ENCODE assay signal across 22 cellular contexts in the genomic region with DNA sequence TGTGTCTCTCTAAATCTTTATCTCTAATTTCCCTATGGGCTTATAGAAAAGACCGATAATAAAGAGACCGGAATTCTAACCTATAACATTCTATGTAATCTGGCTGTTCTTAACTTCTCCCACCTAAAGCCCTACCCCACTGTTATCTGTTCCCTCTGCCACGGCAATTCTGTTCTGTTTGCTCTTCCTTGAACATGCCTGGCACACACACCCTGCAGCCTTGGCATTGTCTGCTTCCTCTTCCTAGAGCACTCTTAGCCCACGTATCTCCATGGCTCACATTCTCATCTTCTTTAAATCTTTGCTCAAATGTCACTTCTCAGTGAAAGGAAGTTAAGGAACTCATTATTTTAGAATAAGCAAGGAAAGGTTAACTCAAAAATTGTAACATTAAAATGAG.
DNase-seq lines count a peak whose midpoint lies in the region; TF ChIP-seq lines count a peak whose summit lies in the region.
"Had no signal": no experiment of that assay in that cellular context is flagged by ENCODE, and none has a peak within 500 bp of the region (broad histone marks: within the 10 kb centered on the region; RNA-seq: fewer than 3 reads in every experiment).

No MANE protein-coding gene starts in this region.

- no peaks in the 10 kb centered on the region for H3K27me3 ChIP-seq in neural cell (ENCODE audit: insufficient read depth, low read depth, low read length)
- H3K27me3 ChIP-seq: BE2C; BLaER1 treated with 17β-estradiol and CSF1 and Interleukin-3, amounts not matched to agents 10 nM and 100 nM had no signal

- no peak for TF ChIP-seq EP300 in neural cell (conservative IDR thresholded peaks at IDR 0.05; ENCODE audit: poor library complexity, severe bottlenecking)

- no peak overlapping the region for H3K4me3 ChIP-seq in neural cell (ENCODE audit: low read length)
- H3K4me3 ChIP-seq: A549; BLaER1 treated with 17β-estradiol and CSF1 and Interleukin-3, amounts not matched to agents 10 nM and 100 nM; GM23248 had no signal

- H3K27ac ChIP-seq in neural cell (ENCODE audit: low read length) = peak overlapping the region; percentile 53
- H3K27ac ChIP-seq: A549; BLaER1 treated with 17β-estradiol and CSF1 and Interleukin-3, amounts not matched to agents 10 nM and 100 nM; GM23248 had no signal

- no peaks in the 10 kb centered on the region for H4K20me1 ChIP-seq in neural cell (ENCODE audit: insufficient read depth)
- H4K20me1 ChIP-seq: BLaER1 treated with 17β-estradiol and CSF1 and Interleukin-3, amounts not matched to agents 10 nM and 100 nM had no signal

- no peak overlapping the region for H3K9ac ChIP-seq in neural cell (ENCODE audit: low read length)
- H3K9ac ChIP-seq: BLaER1 treated with 17β-estradiol and CSF1 and Interleukin-3, amounts not matched to agents 10 nM and 100 nM; GM23248 had no signal

- H3F3A ChIP-seq in neural cell (ENCODE audit: insufficient read depth, low read length, poor library complexity, severe bottlenecking) = no peaks in the 10 kb centered on the region

- no peak for TF ChIP-seq CTCF in neural cell (IDR thresholded peaks at IDR 0.05; ENCODE audit: poor library complexity, severe bottlenecking)
- no peak for TF ChIP-seq CTCF in GM10266 (IDR thresholded peaks at IDR 0.05; ENCODE audit: control insufficient read depth, insufficient read depth, low read depth, missing control alignments)

- DNase-seq in G401 (ENCODE audit: low spot score) (peak; percentile 86), NCI-H69 (lab: John Stamatoyannopoulos, UW) (peak; percentile 44), cerebellar nuclear complex (lab: John Stamatoyannopoulos, UW) (peak; percentile 50 to 82), SW 1271 (lab: John Stamatoyannopoulos, UW) (no peak), SIG-M5 (lab: John Stamatoyannopoulos, UW) (no peak), GM10266 (ENCODE audit: extremely low spot score) (no peak)
- DNase-seq: 8988T; ACHN; AML-193; BE2C; CD4-positive, alpha-beta T cell; CD8-positive, alpha-beta memory T cell; DMS 273 treated with DMSO at 0.1 percent for 48 hours; DMS79; EL; GF-D8; GM23248; H7; HCEC 1CT had no signal

- H2AFZ ChIP-seq in neural cell (ENCODE audit: low read depth, low read length) = no peak overlapping the region
- H2AFZ ChIP-seq: GM23248 had no signal

- no peaks in the 10 kb centered on the region for H3K79me2 ChIP-seq in neural cell (replicated peaks; ENCODE audit: insufficient read depth, low read length)

- peak overlapping the region; percentile 14 for H3K4me2 ChIP-seq in neural cell (ENCODE audit: low read length)
- H3K4me2 ChIP-seq: A549; BLaER1 treated with 17β-estradiol and CSF1 and Interleukin-3, amounts not matched to agents 10 nM and 100 nM had no signal

- H3K9me2 ChIP-seq in neural cell (ENCODE audit: insufficient read depth, low read length) = no peaks in the 10 kb centered on the region

- H3K36me3 ChIP-seq in neural cell (ENCODE audit: insufficient read depth, low read length) = no peaks in the 10 kb centered on the region
- H3K36me3 ChIP-seq: BE2C; BLaER1 treated with 17β-estradiol and CSF1 and Interleukin-3, amounts not matched to agents 10 nM and 100 nM had no signal

- no peak for TF ChIP-seq RAD21 in neural cell (conservative IDR thresholded peaks at IDR 0.05)

- H3K9me3 ChIP-seq in neural cell (ENCODE audit: low read length) = no peaks in the 10 kb centered on the region
- H3K9me3 ChIP-seq: A549, BE2C had no signal

- in situ Hi-C loops in G401 (cut with HindIII; ENCODE audit: low sequenced_read_pairs) = no loop called here

TF ChIP-seq in neural cell, 6 proteins besides CTCF, POLR2A, EP300 and RAD21:
- TF ChIP-seq MXI1 (conservative IDR thresholded peaks at IDR 0.05; ENCODE audit: poor library complexity, severe bottlenecking) = no peak
- TF ChIP-seq TAF1 (IDR thresholded peaks at IDR 0.05; ENCODE audit: low read depth) = no peak
- no peak for TF ChIP-seq SMC3 (conservative IDR thresholded peaks at IDR 0.05; ENCODE audit: poor library complexity)
- TF ChIP-seq EZH2 (IDR thresholded peaks at IDR 0.05; ENCODE audit: borderline replicate concordance, insufficient read depth, low read length, poor library complexity, severe bottlenecking) = no peak
- no peak for TF ChIP-seq POLR2AphosphoS5 (IDR thresholded peaks at IDR 0.05)
- TF ChIP-seq, protein P1, sequence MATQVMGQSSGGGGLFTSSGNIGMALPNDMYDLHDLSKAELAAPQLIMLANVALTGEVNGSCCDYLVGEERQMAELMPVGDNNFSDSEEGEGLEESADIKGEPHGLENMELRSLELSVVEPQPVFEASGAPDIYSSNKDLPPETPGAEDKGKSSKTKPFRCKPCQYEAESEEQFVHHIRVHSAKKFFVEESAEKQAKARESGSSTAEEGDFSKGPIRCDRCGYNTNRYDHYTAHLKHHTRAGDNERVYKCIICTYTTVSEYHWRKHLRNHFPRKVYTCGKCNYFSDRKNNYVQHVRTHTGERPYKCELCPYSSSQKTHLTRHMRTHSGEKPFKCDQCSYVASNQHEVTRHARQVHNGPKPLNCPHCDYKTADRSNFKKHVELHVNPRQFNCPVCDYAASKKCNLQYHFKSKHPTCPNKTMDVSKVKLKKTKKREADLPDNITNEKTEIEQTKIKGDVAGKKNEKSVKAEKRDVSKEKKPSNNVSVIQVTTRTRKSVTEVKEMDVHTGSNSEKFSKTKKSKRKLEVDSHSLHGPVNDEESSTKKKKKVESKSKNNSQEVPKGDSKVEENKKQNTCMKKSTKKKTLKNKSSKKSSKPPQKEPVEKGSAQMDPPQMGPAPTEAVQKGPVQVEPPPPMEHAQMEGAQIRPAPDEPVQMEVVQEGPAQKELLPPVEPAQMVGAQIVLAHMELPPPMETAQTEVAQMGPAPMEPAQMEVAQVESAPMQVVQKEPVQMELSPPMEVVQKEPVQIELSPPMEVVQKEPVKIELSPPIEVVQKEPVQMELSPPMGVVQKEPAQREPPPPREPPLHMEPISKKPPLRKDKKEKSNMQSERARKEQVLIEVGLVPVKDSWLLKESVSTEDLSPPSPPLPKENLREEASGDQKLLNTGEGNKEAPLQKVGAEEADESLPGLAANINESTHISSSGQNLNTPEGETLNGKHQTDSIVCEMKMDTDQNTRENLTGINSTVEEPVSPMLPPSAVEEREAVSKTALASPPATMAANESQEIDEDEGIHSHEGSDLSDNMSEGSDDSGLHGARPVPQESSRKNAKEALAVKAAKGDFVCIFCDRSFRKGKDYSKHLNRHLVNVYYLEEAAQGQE (IDR thresholded peaks at IDR 0.05; ENCODE audit: borderline replicate concordance) = no peak

Comparison
In these comparisons a context has a peak if more than half of its experiments do, and no peak if none do; other contexts are left out.
1. DNase-seq: peak in G401 (single experiment), NCI-H69 (single experiment) and cerebellar nuclear complex (2 of 2); none in SW 1271 (0 of 2), SIG-M5 (single experiment) and GM10266 (single experiment).